ENCODE assay signal across 14 cellular contexts in the genomic region with DNA sequence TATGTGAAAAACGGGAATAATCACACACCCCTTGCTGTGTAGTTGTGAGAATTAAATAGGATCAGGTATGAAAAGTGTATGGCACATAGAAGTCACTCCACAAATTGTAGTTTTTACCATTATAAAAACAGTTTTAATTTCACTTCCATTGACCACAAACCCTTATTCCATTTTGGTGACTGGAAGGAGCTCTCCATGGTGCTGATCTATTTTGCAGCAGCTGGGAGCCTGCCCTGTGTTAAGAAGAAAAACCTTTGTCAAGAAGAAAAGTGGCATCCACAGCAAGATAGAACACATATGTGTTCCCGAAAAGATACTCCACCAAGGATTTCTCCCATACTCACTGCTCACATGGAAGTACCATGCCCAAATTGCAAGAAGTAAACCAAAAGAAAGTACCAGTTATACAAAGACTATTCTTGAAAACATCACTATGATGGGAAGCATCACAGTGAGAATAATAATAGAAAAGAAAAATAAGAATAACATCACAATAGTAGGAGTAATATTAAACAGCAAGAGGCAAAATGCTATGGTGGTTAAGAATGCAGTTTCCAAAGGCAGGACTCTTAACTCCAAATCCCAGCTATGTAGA. TPM values are rescaled to one million over a fixed set of nuclear protein-coding genes. Genes with fewer than 3 reads are reported as not detected.
DNase-seq lines count a peak whose midpoint lies in the region; ATAC-seq and TF ChIP-seq lines count a peak whose summit lies in the region.
"Had no signal": no experiment of that assay in that cellular context is flagged by ENCODE, and none has a peak within 500 bp of the region (broad histone marks: within the 10 kb centered on the region; RNA-seq: fewer than 3 reads in every experiment).

No MANE protein-coding gene starts in this region.

- no peak overlapping the region for H3K18ac ChIP-seq in neuronal stem cell (ENCODE audit: low read length)

- H3K9me3 ChIP-seq in OCI-LY7 (ENCODE audit: low read length) (no peaks in the 10 kb centered on the region), endodermal cell (ENCODE audit: control insufficient read depth, low read length) (no peaks in the 10 kb centered on the region), neuronal stem cell (replicated peaks in 1 of 2; ENCODE audit: control insufficient read depth in 2 of 2, insufficient read depth in 1 of 2, low read depth in 1 of 2, low read length in 2 of 2) (no peaks in the 10 kb centered on the region)

- no peaks in the 10 kb centered on the region for H3K9me3 Mint-ChIP-seq in endodermal cell
- H3K9me3 Mint-ChIP-seq: stimulated activated effector memory CD8-positive, alpha-beta T cell treated with anti-CD3 and anti-CD28 coated beads, Interleukin-12 subunit alpha, Interleukin-12 subunit beta, amount 100 ng/mL, for 72 hours; T-helper 1 cell treated with Interleukin-12 subunit alpha and Interleukin-12 subunit beta and Interleukin-4 antibody, amounts not matched to agents 30 μg/mL and 1 μg/mL, for 36 hours had no signal

- H3K27ac Mint-ChIP-seq in endodermal cell: no peak overlapping the region
- H3K27ac Mint-ChIP-seq: activated naive CD8-positive, alpha-beta T cell treated with anti-CD3 and anti-CD28 coated beads, Interleukin-2, amount 10 ng/mL, durations not matched to agents 7 days and 5 days; stimulated activated effector memory CD8-positive, alpha-beta T cell treated with anti-CD3 and anti-CD28 coated beads, Interleukin-12 subunit alpha, Interleukin-12 subunit beta, amount 100 ng/mL, for 72 hours; T-helper 1 cell treated with Interleukin-12 subunit alpha and Interleukin-12 subunit beta and Interleukin-4 antibody, amounts not matched to agents 30 μg/mL and 1 μg/mL, for 36 hours had no signal

- ATAC-seq in HG02642 (IDR thresholded peaks at IDR 0.05; ENCODE audit: poor library complexity, unreplicated experiment): no peak
- ATAC-seq: stimulated activated effector memory CD8-positive, alpha-beta T cell treated with anti-CD3 and anti-CD28 coated beads, Interleukin-12 subunit alpha, Interleukin-12 subunit beta, amount 100 ng/mL, for 72 hours had no signal

- BruUV-seq in OCI-LY7 (replicated peaks; lab: Mats Ljungman, UMichigan): no TSS peak

- no peak overlapping the region for H3K9ac ChIP-seq in endodermal cell (ENCODE audit: extremely low read depth, low read length, poor library complexity, severe bottlenecking)
- no peak overlapping the region for H3K9ac ChIP-seq in neuronal stem cell (ENCODE audit: low read depth, low read length, poor library complexity)

- POLR2A ChIA-PET in OCI-LY7 (lab: Charles Lee): interaction anchor here (1.1 kb wide), 1 partner anchor 28 kb away, joined by 6 read pairs; no protein-coding TSS in a partner anchor

- no peaks in the 10 kb centered on the region for H3K9me2 ChIP-seq in OCI-LY7 (ENCODE audit: insufficient read depth, low read length)

- H2BK15ac ChIP-seq in neuronal stem cell (ENCODE audit: low read length): no peak overlapping the region

- no peaks in the 10 kb centered on the region for H3K4me1 ChIP-seq in OCI-LY7 (ENCODE audit: insufficient read depth, low read length, poor library complexity, severe bottlenecking)
- peaks cover 3% of the 10 kb centered on the region for H3K4me1 ChIP-seq in endodermal cell (ENCODE audit: control insufficient read depth, insufficient read depth, low read length)
- H3K4me1 ChIP-seq in neuronal stem cell (ENCODE audit: control insufficient read depth in 2 of 2, insufficient read depth in 1 of 2, low read depth in 1 of 2, low read length in 2 of 2): peaks cover 0 to 2% of the 10 kb centered on the region in 2 donors

- no peak overlapping the region for H2BK120ac ChIP-seq in neuronal stem cell (ENCODE audit: low read depth, low read length)

- intact Hi-C loops in OCI-LY7 (cut with micrococcal nuclease; ENCODE audit: unreplicated experiment): no loop called here

- no peak overlapping the region for H2AK5ac ChIP-seq in neuronal stem cell (ENCODE audit: low read depth, low read length)

- H3K27ac ChIP-seq in OCI-LY7 (ENCODE audit: low read depth, low read length, poor library complexity, severe bottlenecking) (no peak overlapping the region), endodermal cell (ENCODE audit: low read depth, low read length) (no peak overlapping the region), neuronal stem cell (replicated peaks; ENCODE audit: low read length) (no peak overlapping the region)

- no peaks in the 10 kb centered on the region for H3K79me2 ChIP-seq in OCI-LY7 (ENCODE audit: insufficient read depth, low read depth, low read length)

- no peak overlapping the region for H2AFZ ChIP-seq in OCI-LY7 (ENCODE audit: low read length)
- no peak overlapping the region for H2AFZ ChIP-seq in neuronal stem cell (ENCODE audit: low read length)

- TF ChIP-seq CTCF in OCI-LY7 (conservative IDR thresholded peaks at IDR 0.05; ENCODE audit: low read length) (no peak), endodermal cell (conservative IDR thresholded peaks at IDR 0.05) (no peak)

- no peak overlapping the region for H3K4me3 Mint-ChIP-seq in endodermal cell
- H3K4me3 Mint-ChIP-seq: activated naive CD8-positive, alpha-beta T cell treated with anti-CD3 and anti-CD28 coated beads, Interleukin-2, amount 10 ng/mL, durations not matched to agents 7 days and 5 days; stimulated activated effector memory CD8-positive, alpha-beta T cell treated with anti-CD3 and anti-CD28 coated beads, Interleukin-12 subunit alpha, Interleukin-12 subunit beta, amount 100 ng/mL, for 72 hours; T-helper 1 cell treated with Interleukin-12 subunit alpha and Interleukin-12 subunit beta and Interleukin-4 antibody, amounts not matched to agents 30 μg/mL and 1 μg/mL, for 36 hours had no signal

- H3K4me2 ChIP-seq in OCI-LY7 (ENCODE audit: low read length): no peak overlapping the region
- no peak overlapping the region for H3K4me2 ChIP-seq in neuronal stem cell (ENCODE audit: insufficient read depth, low read length, poor library complexity, severe bottlenecking)

- H3K4me3 ChIP-seq in OCI-LY7 (ENCODE audit: low read depth, low read length, poor library complexity, severe bottlenecking) (no peak overlapping the region), endodermal cell (ENCODE audit: low read length) (no peak overlapping the region), neuronal stem cell (ENCODE audit: low read length in 2 of 2) (no peak overlapping the region)

- no peak overlapping the region for H2BK12ac ChIP-seq in neuronal stem cell (ENCODE audit: low read length)

- H3K79me1 ChIP-seq in neuronal stem cell (ENCODE audit: low read depth, low read length): no peaks in the 10 kb centered on the region

- no peak overlapping the region for H3K23ac ChIP-seq in neuronal stem cell (ENCODE audit: low read depth, low read length, poor library complexity)

- CTCF ChIA-PET in OCI-LY7 (lab: Charles Lee; ENCODE audit: unreplicated experiment): no interaction called here

- H3K14ac ChIP-seq in neuronal stem cell (ENCODE audit: low read length): no peak overlapping the region

- no peaks in the 10 kb centered on the region for H4K20me1 ChIP-seq in OCI-LY7 (ENCODE audit: insufficient read depth, low read length)

- H3K36me3 Mint-ChIP-seq in endodermal cell (ENCODE audit: low read depth): peaks cover 10% of the 10 kb centered on the region
- H3K36me3 Mint-ChIP-seq: activated naive CD8-positive, alpha-beta T cell treated with anti-CD3 and anti-CD28 coated beads, Interleukin-2, amount 10 ng/mL, durations not matched to agents 7 days and 5 days; stimulated activated effector memory CD8-positive, alpha-beta T cell treated with anti-CD3 and anti-CD28 coated beads, Interleukin-12 subunit alpha, Interleukin-12 subunit beta, amount 100 ng/mL, for 72 hours had no signal

- DNase-seq in NOMO-1 (lab: John Stamatoyannopoulos, UW; ENCODE audit: unreplicated experiment in 2 of 2): peak; percentile 1 to 19
- no peak for DNase-seq in NOMO-1 treated with dmso at 0.1 percent for 144 hours (lab: John Stamatoyannopoulos, UW; ENCODE audit: unreplicated experiment)
- DNase-seq in OCI-LY7 (ENCODE audit: low spot score): peak; percentile 45
- DNase-seq in endodermal cell: peak; percentile 78
- DNase-seq in neuronal stem cell (ENCODE audit: low spot score): peak; percentile 77
- DNase-seq in NCI-H524 (lab: John Stamatoyannopoulos, UW): no peak
- no peak for DNase-seq in stimulated activated CD4-positive, alpha-beta T cell treated with anti-CD3 and anti-CD28 coated beads, Interleukin-1b, Interleukin-23, amount 100 ng/mL, for 48 hours
- DNase-seq: activated naive CD8-positive, alpha-beta T cell treated with anti-CD3 and anti-CD28 coated beads, Interleukin-2, amount 10 ng/mL, durations not matched to agents 7 days and 5 days; NCI-H1105 treated with DMSO at 0.1 percent for 48 hours had no signal

- peaks cover 13% of the 10 kb centered on the region for H3K4me1 Mint-ChIP-seq in endodermal cell
- H3K4me1 Mint-ChIP-seq: activated naive CD8-positive, alpha-beta T cell treated with anti-CD3 and anti-CD28 coated beads, Interleukin-2, amount 10 ng/mL, durations not matched to agents 7 days and 5 days; stimulated activated effector memory CD8-positive, alpha-beta T cell treated with anti-CD3 and anti-CD28 coated beads, Interleukin-12 subunit alpha, Interleukin-12 subunit beta, amount 100 ng/mL, for 72 hours had no signal

- H2BK5ac ChIP-seq in neuronal stem cell (ENCODE audit: low read length): no peak overlapping the region

- H3K36me3 ChIP-seq in OCI-LY7 (ENCODE audit: insufficient read depth, low read length) (no peaks in the 10 kb centered on the region), endodermal cell (ENCODE audit: control insufficient read depth, insufficient read depth, low read length) (no peaks in the 10 kb centered on the region), neuronal stem cell (replicated peaks in 1 of 2; ENCODE audit: control insufficient read depth in 2 of 2, insufficient read depth in 2 of 2, low read length in 2 of 2) (no peaks in the 10 kb centered on the region)

- no peak overlapping the region for H4K91ac ChIP-seq in neuronal stem cell (ENCODE audit: low read depth, low read length, poor library complexity)

- 41% methylated on average over 2 of the region's 2 CpGs; no CpG with 5 or more reads in 1 of the 2 experiments for WGBS in endodermal cell (ENCODE audit: insufficient coverage in 1 of 2, insufficient read length in 1 of 2), 2 experiments
- WGBS in neuronal stem cell (ENCODE audit: extremely low coverage in 2 of 2, insufficient read length in 2 of 2, insufficient replicate concordance in 1 of 2), 2 donors: no CpG with 5 or more reads among the region's 2 CpGs

- H3K27me3 Mint-ChIP-seq in endodermal cell (ENCODE audit: insufficient read depth): no peaks in the 10 kb centered on the region
- H3K27me3 Mint-ChIP-seq: activated naive CD8-positive, alpha-beta T cell treated with anti-CD3 and anti-CD28 coated beads, Interleukin-2, amount 10 ng/mL, durations not matched to agents 7 days and 5 days had no signal

- H3K27me3 ChIP-seq in endodermal cell (ENCODE audit: control insufficient read depth, insufficient read depth, low read length, poor library complexity, severe bottlenecking) (no peaks in the 10 kb centered on the region), neuronal stem cell (ENCODE audit: control insufficient read depth in 3 of 3, insufficient read depth in 3 of 3, low read depth in 1 of 3, low read length in 3 of 3) (no peaks in the 10 kb centered on the region)

- H4K8ac ChIP-seq in neuronal stem cell (ENCODE audit: low read depth, low read length): no peak overlapping the region

- no peak overlapping the region for H3K4ac ChIP-seq in neuronal stem cell (ENCODE audit: low read length)

RNA-seq across cellular contexts. Expression of gene TUNAR, which starts 58.7 kb away (rescaled TPM):
- 0.10 and 0.54 TPM in 2 replicates for total RNA-seq in OCI-LY7 (2014; rRNA removed; shearing (Covaris generic))
- total RNA-seq in OCI-LY7 (2022) (0.17 TPM in 1 of 2 replicates, not detected in the other), endodermal cell (10 to 100 TPM; 26.2 to 30.0 TPM)
- 10.0 TPM for polyA plus RNA-seq in endodermal cell (2013, experiment 1 of 2)
- polyA plus RNA-seq in endodermal cell (2013, experiment 2 of 2): 8.7 TPM
- polyA plus RNA-seq in neuronal stem cell (2013, experiment 1 of 2): 13.9 TPM
- polyA plus RNA-seq in neuronal stem cell (2013, experiment 2 of 2): 13.2 TPM
- total RNA-seq: activated naive CD8-positive, alpha-beta T cell treated with anti-CD3 and anti-CD28 coated beads, Interleukin-2, amount 10 ng/mL, durations not matched to agents 7 days and 5 days; H4; pulmonary artery endothelial cell had no signal

Comparison
In these comparisons a context has a peak if more than half of its experiments do, and no peak if none do; other contexts are left out.
1. DNase-seq: peak in NOMO-1 (2 of 2), OCI-LY7 (single experiment), endodermal cell (single experiment) and neuronal stem cell (single experiment); none in NOMO-1 treated with dmso at 0.1 percent for 144 hours (single experiment), NCI-H524 (0 of 2) and stimulated activated CD4-positive, alpha-beta T cell treated with anti-CD3 and anti-CD28 coated beads, Interleukin-1b, Interleukin-23, amount 100 ng/mL, for 48 hours (single experiment).
2. RNA of gene TUNAR, which starts 58.7 kb away (total RNA-seq): 26.2 to 30.0 TPM in endodermal cell; 0.10 to 0.54 TPM in OCI-LY7; every median in the first group is over 10 times any median in the second.